13 cellular contexts compared by ENCODE assay signal in genomic region chr1:226466301-226466700, GRCh38.
"Had no signal": no experiment of that assay in that cellular context is flagged by ENCODE, and none has a peak within 500 bp of the region (broad histone marks: within the 10 kb centered on the region; RNA-seq: fewer than 3 reads in every experiment).

No MANE protein-coding gene starts in this region.

- H3K9me3 Mint-ChIP-seq: central memory CD8-positive, alpha-beta T cell; stimulated activated naive CD8-positive, alpha-beta T cell treated with anti-CD3 and anti-CD28 coated beads, Interleukin-15, Interleukin-2, amounts not matched to agents 100 ng/mL and 50 ng/mL, for 24 hours had no signal

- H3K4me3 Mint-ChIP-seq: activated naive CD4-positive, alpha-beta T cell treated with anti-CD3 and anti-CD28 coated beads, Interleukin-2, amount 10 ng/mL, durations not matched to agents 7 days and 5 days; central memory CD8-positive, alpha-beta T cell; effector memory CD8-positive, alpha-beta T cell; naive thymus-derived CD8-positive, alpha-beta T cell; stimulated activated naive CD8-positive, alpha-beta T cell treated with anti-CD3 and anti-CD28 coated beads, Interleukin-15, Interleukin-2, amounts not matched to agents 100 ng/mL and 50 ng/mL, for 24 hours had no signal

- H3K4me1 Mint-ChIP-seq: activated naive CD4-positive, alpha-beta T cell treated with anti-CD3 and anti-CD28 coated beads, Interleukin-2, amount 10 ng/mL, durations not matched to agents 7 days and 5 days had no signal

- DNase-seq: activated naive CD4-positive, alpha-beta T cell treated with anti-CD3 and anti-CD28 coated beads, Interleukin-2, amount 10 ng/mL, durations not matched to agents 7 days and 5 days; adrenal gland; effector memory CD8-positive, alpha-beta T cell; left colon; mucosa of descending colon; naive thymus-derived CD8-positive, alpha-beta T cell; stimulated activated CD4-positive, alpha-beta T cell treated with anti-CD3 and anti-CD28 coated beads, Interleukin-12 subunit alpha, Interleukin-12 subunit beta, amount 100 ng/mL, for 4 hours; stimulated activated CD4-positive, alpha-beta T cell treated with anti-CD3 and anti-CD28 coated beads, Interleukin-2, amount 100 ng/mL, for 48 hours; stimulated activated CD8-positive, alpha-beta memory T cell treated with anti-CD3 and anti-CD28 coated beads, Interleukin-4, amount 100 ng/mL, for 48 hours had no signal

- H3K27ac ChIP-seq: adrenal gland had no signal

- H3K36me3 Mint-ChIP-seq: activated naive CD4-positive, alpha-beta T cell treated with anti-CD3 and anti-CD28 coated beads, Interleukin-2, amount 10 ng/mL, durations not matched to agents 7 days and 5 days had no signal

- ATAC-seq: activated CD4-positive, CD25-positive, alpha-beta regulatory T cell treated with anti-CD3 and anti-CD28 coated beads, Interleukin-2, amount 50 U/mL, for 24 hours; effector memory CD8-positive, alpha-beta T cell; left colon; mucosa of descending colon; naive thymus-derived CD8-positive, alpha-beta T cell had no signal

- H3K27ac Mint-ChIP-seq: activated naive CD4-positive, alpha-beta T cell treated with anti-CD3 and anti-CD28 coated beads, Interleukin-2, amount 10 ng/mL, durations not matched to agents 7 days and 5 days; activated T-helper 2 cell treated with anti-CD3 and anti-CD28 coated beads, Interferon-gamma antibody, Interleukin-2, Interleukin-4, amounts not matched to agents 10 μg/mL and 5 μg/mL and 100 μg/mL, durations not matched to agents 14 hours and 24 hours and 36 hours; effector memory CD8-positive, alpha-beta T cell; stimulated activated naive CD8-positive, alpha-beta T cell treated with anti-CD3 and anti-CD28 coated beads, Interleukin-15, Interleukin-2, amounts not matched to agents 100 ng/mL and 50 ng/mL, for 24 hours had no signal
